In the genomic region with DNA sequence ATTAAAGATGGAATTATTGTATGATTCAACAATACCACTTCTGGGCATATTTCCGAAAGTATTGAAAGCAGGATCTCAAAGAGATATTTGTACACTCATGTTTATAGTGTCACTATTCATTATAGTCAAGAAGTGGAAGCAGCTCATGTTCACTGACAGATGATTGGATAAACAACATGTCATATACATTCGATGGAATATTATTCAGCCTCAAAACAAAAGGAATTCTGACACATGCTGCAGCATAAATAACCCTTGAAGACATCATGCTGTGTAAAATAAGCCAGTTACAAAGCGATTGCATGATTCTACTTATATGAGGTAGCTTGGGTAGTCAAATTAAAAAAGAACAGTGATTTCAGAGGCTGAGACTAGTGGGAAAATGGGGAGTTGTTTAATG, we compare ENCODE assay signal across 28 cellular contexts. TPM values are rescaled to one million over a fixed set of nuclear protein-coding genes. Genes with fewer than 3 reads are reported as not detected.
"Had no signal": no experiment of that assay in that cellular context is flagged by ENCODE, and none has a peak within 500 bp of the region (broad histone marks: within the 10 kb centered on the region; RNA-seq: fewer than 3 reads in every experiment).

No MANE protein-coding gene starts in this region.

- ATAC-seq: stimulated activated effector memory CD8-positive, alpha-beta T cell treated with anti-CD3 and anti-CD28 coated beads, Interleukin-12 subunit alpha, Interleukin-12 subunit beta, amount 100 ng/mL, for 72 hours; stimulated activated memory B cell treated with anti-CD40 and anti-IgM and Interleukin-4, amounts not matched to agents 10 μg/mL and 1 μg/mL and 100 μg/mL, for 72 hours; stimulated activated naive B cell treated with anti-CD40 and anti-IgM and Interleukin-4, amounts not matched to agents 10 μg/mL and 1 μg/mL and 100 μg/mL, for 72 hours; stimulated activated naive CD8-positive, alpha-beta T cell treated with anti-CD3 and anti-CD28 coated beads, Interleukin-15, amount 100 ng/mL, for 72 hours; stimulated activated naive CD8-positive, alpha-beta T cell treated with anti-CD3 and anti-CD28 coated beads, Interleukin-15, Interleukin-2, amounts not matched to agents 100 U/mL and 50 U/mL, for 24 hours; upper lobe of right lung had no signal

- DNase-seq: stimulated activated CD4-positive, alpha-beta T cell treated with anti-CD3 and anti-CD28 coated beads, Interleukin-2, amount 100 ng/mL, for 48 hours; stimulated activated CD4-positive, alpha-beta T cell treated with anti-CD3 and anti-CD28 coated beads, Interleukin-4, amount 100 ng/mL, for 1 hour; stimulated activated CD4-positive, alpha-beta T cell treated with anti-CD3 and anti-CD28 coated beads, Interleukin-4, amount 100 ng/mL, for 24 hours; stimulated activated CD4-positive, alpha-beta T cell treated with anti-CD3 and anti-CD28 coated beads, Interleukin-4, amount 100 ng/mL, for 4 hours; stimulated activated CD8-positive, alpha-beta memory T cell treated with anti-CD3 and anti-CD28 coated beads, Interleukin-4, amount 100 ng/mL, for 48 hours; stimulated activated naive B cell treated with anti-CD40 and anti-IgM and Interleukin-4, amounts not matched to agents 10 μg/mL and 1 μg/mL and 100 μg/mL, for 72 hours; stimulated activated naive CD4-positive, alpha-beta T cell; stimulated activated naive CD4-positive, alpha-beta T cell treated with Interleukin-2 at 50 U/mL for 16 hours; stimulated activated naive CD8-positive, alpha-beta T cell treated with anti-CD3 and anti-CD28 coated beads, Interleukin-15, amount 100 ng/mL, for 72 hours; stimulated activated naive CD8-positive, alpha-beta T cell treated with anti-CD3 and anti-CD28 coated beads, Interleukin-15, Interleukin-2, amounts not matched to agents 100 U/mL and 50 U/mL, for 24 hours; stomach; substantia nigra; testis; thyroid gland; tibial artery; transverse colon; trophoblast cell; upper lobe of left lung; upper lobe of right lung; uterus had no signal

- H3K36me3 ChIP-seq: stomach, suprapubic skin, thoracic aorta, thyroid gland, tibial artery, tibial nerve, transverse colon, upper lobe of left lung, upper lobe of right lung, uterus, vagina had no signal

- H3K4me3 ChIP-seq: stomach, suprapubic skin, testis, thoracic aorta, thyroid gland, tibial artery, tibial nerve, transverse colon, upper lobe of left lung, upper lobe of right lung, uterus, vagina had no signal

- H3K9me3 ChIP-seq: testis, uterus had no signal

- H3K27ac ChIP-seq: stomach, suprapubic skin, testis, thoracic aorta, thyroid gland, tibial artery, tibial nerve, transverse colon, upper lobe of left lung, upper lobe of right lung, uterus, vagina had no signal

- FAIRE-seq: urothelium cell line had no signal

- H3K4me1 ChIP-seq: stomach, suprapubic skin, testis, thyroid gland, tibial artery, tibial nerve, transverse colon, upper lobe of left lung, upper lobe of right lung, uterus, vagina had no signal

- H3K27me3 ChIP-seq: stomach, suprapubic skin, testis, thyroid gland, tibial artery, tibial nerve, transverse colon, upper lobe of left lung, upper lobe of right lung, uterus, vagina had no signal

RNA-seq across cellular contexts. Expression of a gene that starts 39.3 kb away (rescaled TPM):
- total RNA-seq: stomach, thoracic aorta, thyroid gland, upper lobe of right lung, ureter, vagina had no signal
- polyA plus RNA-seq: stomach had no signal
